ENCODE assay signal across 17 cellular contexts in genomic region chr4:55318135-55318534, GRCh38. TPM values are rescaled to one million over a fixed set of nuclear protein-coding genes. Genes with fewer than 3 reads are reported as not detected.
DNase-seq lines count a peak whose midpoint lies in the region; ATAC-seq and TF ChIP-seq lines count a peak whose summit lies in the region.
"Had no signal": no experiment of that assay in that cellular context is flagged by ENCODE, and none has a peak within 500 bp of the region (broad histone marks: within the 10 kb centered on the region; RNA-seq: fewer than 3 reads in every experiment).

No MANE protein-coding gene starts in this region.

- peaks cover 44% of the 10 kb centered on the region for H3K4me1 Mint-ChIP-seq in activated naive CD8-positive, alpha-beta T cell treated with anti-CD3 and anti-CD28 coated beads, Interleukin-2, amount 50 U/mL, for 24 hours
- peaks cover 7 to 9% of the 10 kb centered on the region in 2 donors for H3K4me1 Mint-ChIP-seq in natural killer cell treated with Interleukin-12 subunit alpha and Interleukin-12 subunit beta and Interleukin-15 and Interleukin-18, amount 100 ng/mL, for 72 hours (ENCODE audit: low read depth in 2 of 2)
- H3K4me1 Mint-ChIP-seq: B cell had no signal

- H3K9me3 Mint-ChIP-seq in activated naive CD8-positive, alpha-beta T cell treated with anti-CD3 and anti-CD28 coated beads, Interleukin-2, amount 50 U/mL, for 24 hours, result peaks cover 8% of the 10 kb centered on the region
- no peaks in the 10 kb centered on the region for H3K9me3 Mint-ChIP-seq in natural killer cell treated with Interleukin-12 subunit alpha and Interleukin-12 subunit beta and Interleukin-15 and Interleukin-18, amount 100 ng/mL, for 72 hours

- no peak overlapping the region for H3K4me3 ChIP-seq in fibroblast of mammary gland (ENCODE audit: control insufficient read depth, low read depth, low read length)
- H3K4me3 ChIP-seq: ascending aorta, heart right ventricle, lower lobe of right lung, pancreas had no signal

- in situ Hi-C loops in KBM-7 (cut with MboI; ENCODE audit: low pct_unique_long_range_greater_than_20kb, low sequenced_read_pairs), result no loop called here

- H3K27ac Mint-ChIP-seq in activated naive CD8-positive, alpha-beta T cell treated with anti-CD3 and anti-CD28 coated beads, Interleukin-2, amount 50 U/mL, for 24 hours, result peak overlapping the region; percentile 59
- no peak overlapping the region for H3K27ac Mint-ChIP-seq in natural killer cell treated with Interleukin-12 subunit alpha and Interleukin-12 subunit beta and Interleukin-15 and Interleukin-18, amount 100 ng/mL, for 72 hours
- H3K27ac Mint-ChIP-seq: B cell, immature natural killer cell had no signal

- no peak for TF ChIP-seq CTCF in fibroblast of mammary gland (conservative IDR thresholded peaks at IDR 0.05; ENCODE audit: control insufficient read depth, insufficient read depth, low read depth, low read length)

- H3K36me3 Mint-ChIP-seq in activated naive CD8-positive, alpha-beta T cell treated with anti-CD3 and anti-CD28 coated beads, Interleukin-2, amount 50 U/mL, for 24 hours (ENCODE audit: low read depth), result no peaks in the 10 kb centered on the region
- no peaks in the 10 kb centered on the region for H3K36me3 Mint-ChIP-seq in natural killer cell treated with Interleukin-12 subunit alpha and Interleukin-12 subunit beta and Interleukin-15 and Interleukin-18, amount 100 ng/mL, for 72 hours
- H3K36me3 Mint-ChIP-seq: immature natural killer cell had no signal

- intact Hi-C loops in head of caudate nucleus (cut with DNase I), result loop anchor here (10.0 kb wide), 1 partner anchor 223 kb away; no protein-coding TSS in a partner anchor

- peak; percentile 30 for DNase-seq in stimulated activated CD4-positive, alpha-beta T cell treated with anti-CD3 and anti-CD28 coated beads, Interleukin-15, amount 100 ng/mL, for 24 hours
- DNase-seq in stimulated activated CD4-positive, alpha-beta T cell treated with anti-CD3 and anti-CD28 coated beads, Interleukin-4, amount 100 ng/mL, for 4 hours, result no peak
- no peak for DNase-seq in activated naive CD8-positive, alpha-beta T cell treated with anti-CD3 and anti-CD28 coated beads, Interleukin-2, amount 50 U/mL, for 24 hours
- DNase-seq in fibroblast of mammary gland (ENCODE audit: low read depth) (peak; percentile 50), head of caudate nucleus (no peak), KBM-7 (no peak)
- DNase-seq in natural killer cell treated with Interleukin-12 subunit alpha and Interleukin-12 subunit beta and Interleukin-15 and Interleukin-18, amount 100 ng/mL, for 72 hours (ENCODE audit: low spot score), result no peak
- DNase-seq: heart right ventricle; immature natural killer cell; KG1; lower lobe of right lung; NCI-H1092 treated with DMSO at 0.1 percent for 48 hours; NCI-H510A treated with DMSO at 0.1 percent for 48 hours; pancreas; stimulated activated CD4-positive, alpha-beta T cell treated with anti-CD3 and anti-CD28 coated beads, Interleukin-1b, Interleukin-23, amount 100 ng/mL, for 48 hours had no signal

- ATAC-seq in activated naive CD8-positive, alpha-beta T cell treated with anti-CD3 and anti-CD28 coated beads, Interleukin-2, amount 50 U/mL, for 24 hours, result peak; percentile 76
- ATAC-seq in natural killer cell treated with Interleukin-12 subunit alpha and Interleukin-12 subunit beta and Interleukin-15 and Interleukin-18, amount 100 ng/mL, for 72 hours, result no peak
- ATAC-seq: heart right ventricle, lower lobe of right lung had no signal

- no peaks in the 10 kb centered on the region for H3K27me3 Mint-ChIP-seq in activated naive CD8-positive, alpha-beta T cell treated with anti-CD3 and anti-CD28 coated beads, Interleukin-2, amount 50 U/mL, for 24 hours
- peaks cover 18 to 41% of the 10 kb centered on the region in 2 donors for H3K27me3 Mint-ChIP-seq in natural killer cell treated with Interleukin-12 subunit alpha and Interleukin-12 subunit beta and Interleukin-15 and Interleukin-18, amount 100 ng/mL, for 72 hours

- peak overlapping the region; percentile 16 for H3K4me3 Mint-ChIP-seq in activated naive CD8-positive, alpha-beta T cell treated with anti-CD3 and anti-CD28 coated beads, Interleukin-2, amount 50 U/mL, for 24 hours
- no peak overlapping the region for H3K4me3 Mint-ChIP-seq in natural killer cell treated with Interleukin-12 subunit alpha and Interleukin-12 subunit beta and Interleukin-15 and Interleukin-18, amount 100 ng/mL, for 72 hours
- H3K4me3 Mint-ChIP-seq: B cell, immature natural killer cell had no signal

RNA-seq across cellular contexts. Expression of gene SRD5A3, which starts 27.9 kb away (rescaled TPM):
- total RNA-seq in natural killer cell treated with Interleukin-12 subunit alpha and Interleukin-12 subunit beta and Interleukin-15 and Interleukin-18, amount 100 ng/mL, for 72 hours, result 1 to 10 TPM; 7.2 to 7.3 TPM

Comparison
In these comparisons a context has a peak if more than half of its experiments do, and no peak if none do; other contexts are left out.
1. DNase-seq: peak in stimulated activated CD4-positive, alpha-beta T cell treated with anti-CD3 and anti-CD28 coated beads, Interleukin-15, amount 100 ng/mL, for 24 hours (single experiment) and fibroblast of mammary gland (single experiment); none in stimulated activated CD4-positive, alpha-beta T cell treated with anti-CD3 and anti-CD28 coated beads, Interleukin-4, amount 100 ng/mL, for 4 hours (0 of 2), activated naive CD8-positive, alpha-beta T cell treated with anti-CD3 and anti-CD28 coated beads, Interleukin-2, amount 50 U/mL, for 24 hours (single experiment), head of caudate nucleus (0 of 42), natural killer cell treated with Interleukin-12 subunit alpha and Interleukin-12 subunit beta and Interleukin-15 and Interleukin-18, amount 100 ng/mL, for 72 hours (single experiment) and KBM-7 (single experiment).